In the genomic region with DNA sequence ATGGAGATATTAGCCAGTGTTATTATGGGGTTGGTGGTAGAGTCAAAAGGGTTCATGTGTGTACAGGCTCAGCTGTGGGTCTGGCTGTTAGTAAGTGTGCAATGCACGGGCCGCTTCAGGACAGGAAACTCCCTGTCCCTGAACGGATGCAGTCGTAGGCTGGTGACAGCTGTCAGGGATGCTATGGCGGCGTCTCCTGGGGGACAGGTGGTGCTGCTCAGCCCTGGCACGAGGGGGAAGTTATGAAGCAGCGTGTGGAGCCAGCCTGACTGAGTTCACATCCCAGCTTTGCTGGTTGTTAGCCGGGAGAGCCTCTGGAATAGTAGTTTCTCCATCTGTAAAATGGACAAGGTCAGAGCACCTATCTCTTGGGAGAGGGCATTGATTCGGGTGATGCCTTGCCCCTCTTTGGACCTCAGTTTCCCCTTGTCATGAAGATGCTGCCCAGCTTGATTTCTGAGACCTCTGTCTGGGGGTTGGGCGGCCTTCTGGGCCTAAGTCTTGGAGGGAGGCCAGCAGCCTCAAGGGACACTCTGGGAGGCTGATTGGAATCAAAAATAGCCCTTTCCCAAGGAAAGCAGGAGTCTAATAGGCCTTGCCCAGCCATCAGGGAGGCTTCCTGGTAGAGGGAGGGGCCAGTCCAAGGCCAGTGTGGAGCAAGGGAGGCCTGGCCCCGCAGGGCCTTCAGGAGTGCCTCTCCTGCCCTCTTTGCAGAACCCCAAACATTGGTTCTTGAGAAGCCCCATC, we compare ENCODE assay signal across 15 cellular contexts. TPM values are rescaled to one million over a fixed set of nuclear protein-coding genes. Genes with fewer than 3 reads are reported as not detected.
DNase-seq lines count a peak whose midpoint lies in the region; ATAC-seq and TF ChIP-seq lines count a peak whose summit lies in the region.
"Had no signal": no experiment of that assay in that cellular context is flagged by ENCODE, and none has a peak within 500 bp of the region (broad histone marks: within the 10 kb centered on the region; RNA-seq: fewer than 3 reads in every experiment).

No MANE protein-coding gene starts in this region.

- no peaks in the 10 kb centered on the region for H3K27me3 Mint-ChIP-seq in T-helper 1 cell treated with Interleukin-12 subunit alpha and Interleukin-12 subunit beta and Interleukin-4 antibody, amounts not matched to agents 30 μg/mL and 1 μg/mL, for 36 hours (ENCODE audit: low read depth)

- H3K4me3 Mint-ChIP-seq in T-helper 1 cell treated with Interleukin-12 subunit alpha and Interleukin-12 subunit beta and Interleukin-4 antibody, amounts not matched to agents 30 μg/mL and 1 μg/mL, for 36 hours: peak overlapping the region; percentile 43
- peak overlapping the region; percentile 23 for H3K4me3 Mint-ChIP-seq in stimulated activated effector memory CD8-positive, alpha-beta T cell treated with anti-CD3 and anti-CD28 coated beads, Interleukin-12 subunit alpha, Interleukin-12 subunit beta, amount 100 ng/mL, for 72 hours

- peaks cover 7 to 98% (median 8%) of the 10 kb centered on the region in 3 donors for H3K4me1 ChIP-seq in gastroesophageal sphincter
- H3K4me1 ChIP-seq in PC-9 (replicated peaks; ENCODE audit: insufficient read depth): no peaks in the 10 kb centered on the region; the same call in 1 of the 2 replicates
- H3K4me1 ChIP-seq: right lobe of liver had no signal

- in situ Hi-C loops in GM13977 (cut with MboI; ENCODE audit: low pct_unique_long_range_greater_than_20kb, low sequenced_read_pairs, unreplicated experiment): loop anchor here (25.0 kb wide), 1 partner anchor 1543 kb away; the partner anchor contains the start of gene SYNE3

- no peaks in the 10 kb centered on the region for H3F3A ChIP-seq in PC-9 (ENCODE audit: insufficient read depth, low read depth)

- peaks cover 71% of the 10 kb centered on the region for H3K4me1 Mint-ChIP-seq in T-helper 1 cell treated with Interleukin-12 subunit alpha and Interleukin-12 subunit beta and Interleukin-4 antibody, amounts not matched to agents 30 μg/mL and 1 μg/mL, for 36 hours (ENCODE audit: low read depth)
- H3K4me1 Mint-ChIP-seq in stimulated activated effector memory CD8-positive, alpha-beta T cell treated with anti-CD3 and anti-CD28 coated beads, Interleukin-12 subunit alpha, Interleukin-12 subunit beta, amount 100 ng/mL, for 72 hours: peaks cover 95% of the 10 kb centered on the region

- no peak for TF ChIP-seq CTCF in gastroesophageal sphincter (IDR thresholded peaks at IDR 0.05)
- no peak for TF ChIP-seq CTCF in GM13977 (IDR thresholded peaks at IDR 0.05; ENCODE audit: extremely low read depth, insufficient read depth, missing control alignments)
- TF ChIP-seq CTCF in PC-9 (conservative IDR thresholded peaks at IDR 0.05): no peak

- peak overlapping the region; percentile 80 for H3K27ac Mint-ChIP-seq in T-helper 1 cell treated with Interleukin-12 subunit alpha and Interleukin-12 subunit beta and Interleukin-4 antibody, amounts not matched to agents 30 μg/mL and 1 μg/mL, for 36 hours
- H3K27ac Mint-ChIP-seq in stimulated activated effector memory CD8-positive, alpha-beta T cell treated with anti-CD3 and anti-CD28 coated beads, Interleukin-12 subunit alpha, Interleukin-12 subunit beta, amount 100 ng/mL, for 72 hours: peak overlapping the region; percentile 92

- POLR2A ChIA-PET in PC-9 (lab: Charles Lee; ENCODE audit: unreplicated experiment): no interaction called here

- no TSS peak for BruUV-seq in PC-9 (replicated peaks; lab: Mats Ljungman, UMichigan)

- H3K27ac ChIP-seq in gastroesophageal sphincter (peak overlapping the region; percentile 45 to 96 (median 88)), PC-9 (no peak overlapping the region)
- H3K27ac ChIP-seq: hepatocyte, right lobe of liver, SJSA1 had no signal

- H3K36me3 Mint-ChIP-seq in T-helper 1 cell treated with Interleukin-12 subunit alpha and Interleukin-12 subunit beta and Interleukin-4 antibody, amounts not matched to agents 30 μg/mL and 1 μg/mL, for 36 hours (ENCODE audit: low read depth): peaks cover 27% of the 10 kb centered on the region
- H3K36me3 Mint-ChIP-seq in stimulated activated effector memory CD8-positive, alpha-beta T cell treated with anti-CD3 and anti-CD28 coated beads, Interleukin-12 subunit alpha, Interleukin-12 subunit beta, amount 100 ng/mL, for 72 hours: peaks cover 10% of the 10 kb centered on the region

- no peak for TF ChIP-seq POLR2A in gastroesophageal sphincter (IDR thresholded peaks at IDR 0.05)

- H3K27me3 ChIP-seq in gastroesophageal sphincter (no peaks in the 10 kb centered on the region), PC-9 (ENCODE audit: insufficient read depth, low read depth) (no peaks in the 10 kb centered on the region)
- H3K27me3 ChIP-seq: hepatocyte, right lobe of liver, SJSA1 had no signal

- no peak for TF ChIP-seq EP300 in gastroesophageal sphincter (IDR thresholded peaks at IDR 0.05)

- 33% methylated on average over 8 of the region's 12 CpGs; no CpG with 5 or more reads in 1 of the 2 donors for WGBS in gastroesophageal sphincter (ENCODE audit: low coverage in 1 of 2), 2 donors

- H3K9me3 Mint-ChIP-seq in T-helper 1 cell treated with Interleukin-12 subunit alpha and Interleukin-12 subunit beta and Interleukin-4 antibody, amounts not matched to agents 30 μg/mL and 1 μg/mL, for 36 hours: peaks cover 13% of the 10 kb centered on the region
- peaks cover 6% of the 10 kb centered on the region for H3K9me3 Mint-ChIP-seq in stimulated activated effector memory CD8-positive, alpha-beta T cell treated with anti-CD3 and anti-CD28 coated beads, Interleukin-12 subunit alpha, Interleukin-12 subunit beta, amount 100 ng/mL, for 72 hours

- no peak overlapping the region for H2AFZ ChIP-seq in PC-9
- H2AFZ ChIP-seq: hepatocyte had no signal

- no peaks in the 10 kb centered on the region for H3K9me2 ChIP-seq in PC-9 (ENCODE audit: insufficient read depth)

- no peak overlapping the region for H3K4me2 ChIP-seq in PC-9
- H3K4me2 ChIP-seq: hepatocyte had no signal

- H3K9me3 ChIP-seq in gastroesophageal sphincter: no peaks in the 10 kb centered on the region
- no peaks in the 10 kb centered on the region for H3K9me3 ChIP-seq in PC-9 (ENCODE audit: insufficient read depth, low read depth)
- H3K9me3 ChIP-seq: right lobe of liver, SJSA1 had no signal

- no peaks in the 10 kb centered on the region for H3K36me3 ChIP-seq in gastroesophageal sphincter
- no peaks in the 10 kb centered on the region for H3K36me3 ChIP-seq in PC-9 (ENCODE audit: low read depth)
- H3K36me3 ChIP-seq: right lobe of liver, SJSA1 had no signal

- CTCF ChIA-PET in PC-9 (lab: Charles Lee): no interaction called here

- intact Hi-C loops in PC-9 (cut with micrococcal nuclease; ENCODE audit: unreplicated experiment): no loop called here

- DNase-seq in T-helper 1 cell: no peak
- DNase-seq in NCI-H1694 (lab: John Stamatoyannopoulos, UW): peak; percentile 90
- no peak for DNase-seq in stimulated activated effector memory CD8-positive, alpha-beta T cell treated with anti-CD3 and anti-CD28 coated beads, Interleukin-12 subunit alpha, Interleukin-12 subunit beta, amount 100 ng/mL, for 72 hours (ENCODE audit: low spot score in 2 of 2)
- DNase-seq in activated CD4-positive, CD25-positive, alpha-beta regulatory T cell (lab: John Stamatoyannopoulos, UW): no peak
- DNase-seq in GM13977 (ENCODE audit: low spot score): no peak
- DNase-seq in PC-9: no peak
- DNase-seq: amygdala; effector CD8-positive, alpha-beta T cell; HCEC 1CT; right lobe of liver had no signal

- H3K4me3 ChIP-seq in gastroesophageal sphincter (no peak overlapping the region), PC-9 (no peak overlapping the region)
- H3K4me3 ChIP-seq: hepatocyte, right lobe of liver, SJSA1 had no signal

- H4K20me1 ChIP-seq in PC-9 (ENCODE audit: insufficient read depth): no peaks in the 10 kb centered on the region

- no peaks in the 10 kb centered on the region for H3K79me2 ChIP-seq in PC-9 (ENCODE audit: low read depth)
- H3K79me2 ChIP-seq: hepatocyte had no signal

- no peak for ATAC-seq in gastroesophageal sphincter
- ATAC-seq in stimulated activated effector memory CD8-positive, alpha-beta T cell treated with anti-CD3 and anti-CD28 coated beads, Interleukin-12 subunit alpha, Interleukin-12 subunit beta, amount 100 ng/mL, for 72 hours: no peak
- ATAC-seq: right lobe of liver had no signal

RNA-seq across cellular contexts. Expression of gene ASB2, which starts 7.1 kb away (rescaled TPM):
- total RNA-seq in gastroesophageal sphincter (100 to 1,000 TPM; 118 to 208 (median 120) TPM), PC-9 (2021) (not detected in 2 replicates)

RNA-seq across cellular contexts. Expression of gene CCDC197, which starts 27.8 kb away (rescaled TPM):
- total RNA-seq in gastroesophageal sphincter (not detected), PC-9 (2021) (not detected in 2 replicates)
- total RNA-seq: Daoy, hepatocyte, right lobe of liver, SJSA1 had no signal

RNA-seq across cellular contexts. Expression of gene FAM181A, which starts 42.1 kb away (rescaled TPM):
- total RNA-seq in gastroesophageal sphincter: not detected
- not detected in 2 replicates for total RNA-seq in PC-9 (2021)
- total RNA-seq: Daoy, hepatocyte, right lobe of liver, SJSA1 had no signal

RNA-seq across cellular contexts. Expression of gene OTUB2, which starts 56.9 kb away (rescaled TPM):
- under 1 TPM; 0.16 to 0.84 (median 0.65) TPM for total RNA-seq in gastroesophageal sphincter
- total RNA-seq in PC-9 (2021): 0.43 and 0.55 TPM in 2 replicates

Comparison
In these comparisons a context has a peak if more than half of its experiments do, and no peak if none do; other contexts are left out.
1. RNA of gene ASB2, which starts 7.1 kb away (total RNA-seq): 118 to 208 TPM in gastroesophageal sphincter; not detected in PC-9; every median in the first group is over 100 times any median in the second.